In the genomic region with DNA sequence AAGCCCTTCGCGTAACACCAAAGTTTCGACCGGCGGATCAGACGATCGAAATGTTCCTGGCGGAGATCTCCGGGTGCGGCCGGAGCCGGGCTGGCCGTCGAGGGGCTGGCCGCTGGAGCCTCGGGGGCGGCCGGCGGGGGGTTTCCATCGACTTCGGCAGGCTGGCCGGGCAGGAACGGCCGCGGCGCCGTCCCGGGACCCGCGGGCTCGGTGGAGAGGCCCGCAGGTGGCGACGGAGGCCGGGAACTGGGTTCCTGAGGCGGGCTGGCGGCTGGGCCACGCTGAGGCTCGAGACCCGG, we compare ENCODE assay signal across 8 cellular contexts. TPM values are rescaled to one million over a fixed set of nuclear protein-coding genes. Genes with fewer than 3 reads are reported as not detected.
DNase-seq lines count a peak whose midpoint lies in the region; ATAC-seq, FAIRE-seq and TF ChIP-seq lines count a peak whose summit lies in the region.

No MANE protein-coding gene starts in this region.

- POLR2A ChIA-PET in BJ (lab: Charles Lee), result no interaction called here

- H3K4me3 ChIP-seq in BJ (ENCODE audit: low read depth, low read length), result peak overlapping the region; percentile 23; the same call in 1 of the 2 replicates
- H3K4me3 ChIP-seq in GM23338, result peak overlapping the region; percentile 57
- H3K4me3 ChIP-seq in bronchial epithelial cell (ENCODE audit: low read depth, low read length), result peak overlapping the region; percentile 53
- no peak overlapping the region for H3K4me3 ChIP-seq in mucosa of descending colon

- H3K36me3 Mint-ChIP-seq in GM23338 (ENCODE audit: low read depth), result no peaks in the 10 kb centered on the region

- no peak for FAIRE-seq in bronchial epithelial cell (lab: Jason Lieb, UNC)

- no peak overlapping the region for H3K4me3 Mint-ChIP-seq in GM23338

- no peak overlapping the region for H3K27ac Mint-ChIP-seq in GM23338

- H3K4me1 Mint-ChIP-seq in GM23338, result peaks cover 48% of the 10 kb centered on the region

- H3K9me2 ChIP-seq in GM23338 (ENCODE audit: insufficient read depth), result no peaks in the 10 kb centered on the region

- ATAC-seq in GM23338 (no peak; the same call in 2 of the 3 replicates), mucosa of descending colon (peak; percentile 22)

- peaks cover 84% of the 10 kb centered on the region for H3K27me3 Mint-ChIP-seq in GM23338 (ENCODE audit: insufficient read depth, low read depth, poor library complexity)

- H3F3A ChIP-seq in GM23338 (replicated peaks; ENCODE audit: low read depth), result peaks cover 14% of the 10 kb centered on the region; the same call in 1 of the 2 replicates

- no peaks in the 10 kb centered on the region for H3K79me2 ChIP-seq in GM23338 (replicated peaks; ENCODE audit: insufficient read depth)

- intact Hi-C loops in mucosa of descending colon (cut with DNase I, micrococcal nuclease), result loop anchor here in 1 of 2 donors (10.0 kb wide), 1 partner anchor 61 kb away; the partner anchor contains the start of gene CISD3

- peaks cover 2% of the 10 kb centered on the region; the same call in 1 of the 3 replicates for H3K9me3 Mint-ChIP-seq in GM23338

- H3K4me2 ChIP-seq in GM23338, result peak overlapping the region; percentile 79

- H3K27me3 ChIP-seq in BJ (ENCODE audit: control insufficient read depth, insufficient read depth, low read length) (peaks cover 37% of the 10 kb centered on the region), GM23338 (ENCODE audit: insufficient read depth) (peaks cover 95% of the 10 kb centered on the region), bronchial epithelial cell (ENCODE audit: control insufficient read depth, insufficient read depth, low read length) (peaks cover 18% of the 10 kb centered on the region)

- H3K9me3 ChIP-seq in mucosa of descending colon, result no peaks in the 10 kb centered on the region

- DNase-seq in BJ (ENCODE audit: low read depth) (no peak), GM23338 (ENCODE audit: low spot score) (peak; percentile 57), bronchial epithelial cell (ENCODE audit: low read depth) (no peak), mucosa of descending colon (no peak), H4 (ENCODE audit: low spot score) (no peak), NCI-H446 (lab: John Stamatoyannopoulos, UW) (no peak), T-helper 9 cell (no peak), NCI-H2107 treated with DMSO at 0.1 percent for 48 hours (lab: John Stamatoyannopoulos, UW; ENCODE audit: unreplicated experiment) (no peak)

- H3K4me1 ChIP-seq in GM23338 (ENCODE audit: insufficient read depth) (peaks cover 27% of the 10 kb centered on the region), mucosa of descending colon (ENCODE audit: low read depth) (peaks cover 20% of the 10 kb centered on the region)

- no peak overlapping the region for H2AFZ ChIP-seq in GM23338

- CTCF ChIA-PET in BJ (lab: Yijun Ruan, JAX), result interaction anchor here (2.4 kb wide), 2 partner anchors 10 to 324 kb away, joined by 5 to 7 read pairs; no protein-coding TSS in a partner anchor

- H4K20me1 ChIP-seq in GM23338 (replicated peaks; ENCODE audit: insufficient read depth), result no peaks in the 10 kb centered on the region

- TF ChIP-seq CTCF in BJ (IDR thresholded peaks at IDR 0.05; ENCODE audit: insufficient read depth, low read depth, low read length) (no peak), GM23338 (conservative IDR thresholded peaks at IDR 0.05; ENCODE audit: low read depth in 2 of 2) (no peak), bronchial epithelial cell (IDR thresholded peaks at IDR 0.05; ENCODE audit: insufficient read depth, low read length, severe bottlenecking) (no peak), mucosa of descending colon (IDR thresholded peaks at IDR 0.05) (no peak)

- no peak overlapping the region for H3K27ac ChIP-seq in GM23338 (ENCODE audit: low read depth)

- H3K36me3 ChIP-seq in BJ (ENCODE audit: control insufficient read depth, insufficient read depth, low read length), result no peaks in the 10 kb centered on the region
- no peaks in the 10 kb centered on the region for H3K36me3 ChIP-seq in GM23338 (ENCODE audit: insufficient read depth)
- H3K36me3 ChIP-seq in bronchial epithelial cell (ENCODE audit: control insufficient read depth, insufficient read depth, low read length), result no peaks in the 10 kb centered on the region
- no peaks in the 10 kb centered on the region for H3K36me3 ChIP-seq in mucosa of descending colon (ENCODE audit: low read depth)

TF ChIP-seq in GM23338, 12 proteins besides CTCF, POLR2A, EP300 and RAD21:
- TF ChIP-seq, protein P1, sequence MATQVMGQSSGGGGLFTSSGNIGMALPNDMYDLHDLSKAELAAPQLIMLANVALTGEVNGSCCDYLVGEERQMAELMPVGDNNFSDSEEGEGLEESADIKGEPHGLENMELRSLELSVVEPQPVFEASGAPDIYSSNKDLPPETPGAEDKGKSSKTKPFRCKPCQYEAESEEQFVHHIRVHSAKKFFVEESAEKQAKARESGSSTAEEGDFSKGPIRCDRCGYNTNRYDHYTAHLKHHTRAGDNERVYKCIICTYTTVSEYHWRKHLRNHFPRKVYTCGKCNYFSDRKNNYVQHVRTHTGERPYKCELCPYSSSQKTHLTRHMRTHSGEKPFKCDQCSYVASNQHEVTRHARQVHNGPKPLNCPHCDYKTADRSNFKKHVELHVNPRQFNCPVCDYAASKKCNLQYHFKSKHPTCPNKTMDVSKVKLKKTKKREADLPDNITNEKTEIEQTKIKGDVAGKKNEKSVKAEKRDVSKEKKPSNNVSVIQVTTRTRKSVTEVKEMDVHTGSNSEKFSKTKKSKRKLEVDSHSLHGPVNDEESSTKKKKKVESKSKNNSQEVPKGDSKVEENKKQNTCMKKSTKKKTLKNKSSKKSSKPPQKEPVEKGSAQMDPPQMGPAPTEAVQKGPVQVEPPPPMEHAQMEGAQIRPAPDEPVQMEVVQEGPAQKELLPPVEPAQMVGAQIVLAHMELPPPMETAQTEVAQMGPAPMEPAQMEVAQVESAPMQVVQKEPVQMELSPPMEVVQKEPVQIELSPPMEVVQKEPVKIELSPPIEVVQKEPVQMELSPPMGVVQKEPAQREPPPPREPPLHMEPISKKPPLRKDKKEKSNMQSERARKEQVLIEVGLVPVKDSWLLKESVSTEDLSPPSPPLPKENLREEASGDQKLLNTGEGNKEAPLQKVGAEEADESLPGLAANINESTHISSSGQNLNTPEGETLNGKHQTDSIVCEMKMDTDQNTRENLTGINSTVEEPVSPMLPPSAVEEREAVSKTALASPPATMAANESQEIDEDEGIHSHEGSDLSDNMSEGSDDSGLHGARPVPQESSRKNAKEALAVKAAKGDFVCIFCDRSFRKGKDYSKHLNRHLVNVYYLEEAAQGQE (IDR thresholded peaks at IDR 0.05; ENCODE audit: unreplicated experiment), result no peak
- TF ChIP-seq EZH2 (IDR thresholded peaks at IDR 0.05; ENCODE audit: low read depth, unreplicated experiment), result peak; percentile 97

RNA-seq across cellular contexts. Expression of gene EPOP, which starts 1.1 kb away (rescaled TPM):
- polyA plus RNA-seq in BJ (2011; rRNA removed) (0.52 and 0.55 TPM in 2 replicates), GM23338 (2016; fragmentation: Nextera tagmentation; extraction: Ambion mirVana) (0.42 and 0.82 TPM in 2 replicates)
- 0.43 and 0.51 TPM in 2 replicates for polyA minus RNA-seq in BJ (2011; rRNA and poly(A)+ RNA removed)
- total RNA-seq in GM23338 (2014; rRNA removed; shearing (Covaris generic)), result 1.7 and 2.4 TPM in 2 replicates
- total RNA-seq in bronchial epithelial cell (2.4 and 4.2 TPM in 2 replicates), mucosa of descending colon (1 to 10 TPM in 1 of 3 donors, under 1 TPM in 1, not detected in 1; 0.75 to 1.1 TPM)
- 3.2 and 3.5 TPM in 2 replicates for total RNA-seq in H4 (2014; rRNA removed; shearing (Covaris generic))

RNA-seq across cellular contexts. Expression of gene MLLT6, which starts 31.4 kb away (rescaled TPM):
- polyA plus RNA-seq in BJ (2011; rRNA removed) (21.4 and 32.1 TPM in 2 replicates), GM23338 (2016; fragmentation: Nextera tagmentation; extraction: Ambion mirVana) (1.8 and 2.6 TPM in 2 replicates)
- polyA minus RNA-seq in BJ (2011; rRNA and poly(A)+ RNA removed), result 21.5 and 32.8 TPM in 2 replicates
- 2.8 and 3.3 TPM in 2 replicates for total RNA-seq in GM23338 (2014; rRNA removed; shearing (Covaris generic))
- total RNA-seq in bronchial epithelial cell (10.8 and 14.2 TPM in 2 replicates), mucosa of descending colon (100 to 1,000 TPM in 2 of 3 donors, 10 to 100 TPM in 1; 90.1 to 164 (median 112) TPM)
- 7.8 and 13.6 TPM in 2 replicates for total RNA-seq in H4 (2014; rRNA removed; shearing (Covaris generic))

RNA-seq across cellular contexts. Expression of gene CISD3, which starts 56.5 kb away (rescaled TPM):
- polyA plus RNA-seq in BJ (2011; rRNA removed), result 15.1 and 17.1 TPM in 2 replicates
- polyA minus RNA-seq in BJ (2011; rRNA and poly(A)+ RNA removed), result 5.8 and 8.3 TPM in 2 replicates
- 0.94 and 3.4 TPM in 2 replicates for total RNA-seq in GM23338 (2014; rRNA removed; shearing (Covaris generic))
- polyA plus RNA-seq in GM23338 (2016; fragmentation: Nextera tagmentation; extraction: Ambion mirVana), result 8.9 and 9.9 TPM in 2 replicates
- 2.9 and 4.4 TPM in 2 replicates for total RNA-seq in bronchial epithelial cell
- 100 to 1,000 TPM in 1 of 3 donors, 10 to 100 TPM in 2; 60.8 to 101 (median 91.8) TPM for total RNA-seq in mucosa of descending colon
- 2.3 and 6.7 TPM in 2 replicates for total RNA-seq in H4 (2014; rRNA removed; shearing (Covaris generic))
